ENCODE assay signal across 11 cellular contexts in genomic region chr19:45505151-45505995, GRCh38. TPM values are rescaled to one million over a fixed set of nuclear protein-coding genes. Genes with fewer than 3 reads are reported as not detected.
DNase-seq lines count a peak whose midpoint lies in the region; ATAC-seq, FAIRE-seq and TF ChIP-seq lines count a peak whose summit lies in the region.
"Had no signal": no experiment of that assay in that cellular context is flagged by ENCODE, and none has a peak within 500 bp of the region (broad histone marks: within the 10 kb centered on the region; RNA-seq: fewer than 3 reads in every experiment).

No MANE protein-coding gene starts in this region.

- POLR2A ChIA-PET in K562 (lab: Yijun Ruan, JAX), result interaction anchor here (0.7 to 2.3 kb wide), 3 partner anchors 9 to 111 kb away, joined by 3 to 5 read pairs (median 4); no protein-coding TSS in a partner anchor

- WGBS in K562 (ENCODE audit: insufficient coverage, low coverage, missing lambda C conversion rate), result 57% methylated on average over 8 of the region's 8 CpGs

- H3K4me3 Mint-ChIP-seq in IgD-negative memory B cell, result peak overlapping the region in 3 of 4 donors; percentile 71 to 96 (median 91)

- H3K9ac ChIP-seq in BLaER1 (no peak overlapping the region), K562 (ENCODE audit: insufficient read depth in 1 of 2, low read depth in 2 of 2, low read length in 2 of 2) (peak overlapping the region; percentile 87 to 95), mucosa of stomach (ENCODE audit: low read length) (peak overlapping the region; percentile 100), kidney (ENCODE audit: low read length in 2 of 2) (no peak overlapping the region)

- peaks cover 2% of the 10 kb centered on the region for H3K27me3 Mint-ChIP-seq in IgD-negative memory B cell

- intact Hi-C loops in K562 (cut with micrococcal nuclease) (loop anchor here (5.0 kb wide), 1 partner anchor 137 kb away; no protein-coding TSS in a partner anchor), kidney (cut with DNase I) (no loop called here)

- peaks cover 19 to 43% (median 41%) of the 10 kb centered on the region in 3 donors for H3K4me1 Mint-ChIP-seq in IgD-negative memory B cell

- FAIRE-seq in K562 (lab: Jason Lieb, UNC) (peak; percentile 65), kidney (lab: Jason Lieb, UNC) (no peak)
- FAIRE-seq: G401.6 had no signal

- CTCF ChIA-PET in K562 (lab: Yijun Ruan, JAX; ENCODE audit: low intra/inter-chr PET ratio), result no interaction called here

- H3K4me2 ChIP-seq in BLaER1 (peak overlapping the region; percentile 100), K562 (ENCODE audit: insufficient read depth, low read length) (peak overlapping the region; percentile 96)

- DNase-seq in K562 (ENCODE audit: extremely low read depth in 1 of 4, low spot score in 3 of 4), result peak in 1 of 4 experiments; percentile 36
- DNase-seq in kidney, result no peak
- DNase-seq in erythroblast (lab: John Stamatoyannopoulos, UW), result no peak
- DNase-seq: lower lobe of right lung had no signal

- H3K36me3 Mint-ChIP-seq in IgD-negative memory B cell, result peaks cover 3% of the 10 kb centered on the region

- TF ChIP-seq EP300 in K562 (IDR thresholded peaks at IDR 0.05; ENCODE audit: low read length), result no peak

- peaks cover 41% of the 10 kb centered on the region for H3K79me2 ChIP-seq in K562 (ENCODE audit: control insufficient read depth, insufficient read depth, low read length)

- no peaks in the 10 kb centered on the region for H3K9me3 Mint-ChIP-seq in IgD-negative memory B cell

- H3K36me3 ChIP-seq in BLaER1, result no peaks in the 10 kb centered on the region
- H3K36me3 ChIP-seq in K562 (ENCODE audit: control insufficient read depth, insufficient read depth, low read length), result peaks cover 12% of the 10 kb centered on the region; the same call in 1 of the 3 replicates
- no peaks in the 10 kb centered on the region for H3K36me3 ChIP-seq in mucosa of stomach (ENCODE audit: control insufficient read depth, insufficient read depth, low read length)
- no peaks in the 10 kb centered on the region for H3K36me3 ChIP-seq in kidney (ENCODE audit: control insufficient read depth in 1 of 2, insufficient read depth in 2 of 2, low read length in 2 of 2)

- H3K4me1 ChIP-seq in BLaER1 (peaks cover 40% of the 10 kb centered on the region), K562 (replicated peaks in 1 of 2; ENCODE audit: control insufficient read depth in 2 of 2, insufficient read depth in 2 of 2, low read length in 2 of 2) (peaks cover 26 to 52% of the 10 kb centered on the region in 2 experiments), mucosa of stomach (ENCODE audit: control insufficient read depth, insufficient read depth, low read length) (peaks cover 23% of the 10 kb centered on the region), kidney (ENCODE audit: control insufficient read depth in 1 of 2, insufficient read depth in 1 of 2, low read depth in 1 of 2, low read length in 2 of 2) (peaks cover 0 to 8% of the 10 kb centered on the region in 2 donors)

- peak overlapping the region; percentile 88 for H2AFZ ChIP-seq in K562 (ENCODE audit: low read depth, low read length)

- TF ChIP-seq RAD21 in K562 (CRISPR knock-in tag; conservative IDR thresholded peaks at IDR 0.05 in 1 of 2, IDR thresholded peaks at IDR 0.05 in 1 of 2), result no peak

- H3K9me1 ChIP-seq in K562 (ENCODE audit: control insufficient read depth, insufficient read depth, low read length), result no peaks in the 10 kb centered on the region

- no peak overlapping the region for H3K27ac ChIP-seq in BLaER1
- H3K27ac ChIP-seq in K562 (ENCODE audit: extremely low read depth, low read depth, low read length), result peak overlapping the region; percentile 98
- no peak overlapping the region for H3K27ac ChIP-seq in kidney (ENCODE audit: low read depth in 2 of 2, low read length in 2 of 2)

- peaks cover 26% of the 10 kb centered on the region for H4K20me1 ChIP-seq in BLaER1
- no peaks in the 10 kb centered on the region for H4K20me1 ChIP-seq in K562 (replicated peaks; ENCODE audit: control insufficient read depth, insufficient read depth, low read length)

- H3K27me3 ChIP-seq in BLaER1 (peaks cover 3% of the 10 kb centered on the region; the same call in 1 of the 2 replicates), K562 (ENCODE audit: control insufficient read depth in 2 of 2, insufficient read depth in 2 of 2, low read length in 2 of 2) (no peaks in the 10 kb centered on the region), mucosa of stomach (ENCODE audit: control insufficient read depth, insufficient read depth, low read length) (no peaks in the 10 kb centered on the region)

- no peak for ATAC-seq in K562
- ATAC-seq in HG03460 (IDR thresholded peaks at IDR 0.05; ENCODE audit: unreplicated experiment), result no peak
- ATAC-seq in GM18517 (IDR thresholded peaks at IDR 0.05; ENCODE audit: unreplicated experiment), result no peak

- no peaks in the 10 kb centered on the region for H3K9me3 ChIP-seq in BLaER1
- H3K9me3 ChIP-seq in K562 (replicated peaks; ENCODE audit: control insufficient read depth, insufficient read depth, low read depth, low read length), result no peaks in the 10 kb centered on the region
- no peaks in the 10 kb centered on the region for H3K9me3 ChIP-seq in mucosa of stomach (ENCODE audit: control insufficient read depth, low read length)
- no peaks in the 10 kb centered on the region for H3K9me3 ChIP-seq in kidney (ENCODE audit: control insufficient read depth in 1 of 2, low read length in 2 of 2)
- H3K9me3 ChIP-seq: lower lobe of right lung had no signal

- no TSS peak for BruUV-seq in K562 (replicated peaks; lab: Mats Ljungman, UMichigan)

- no peak for TF ChIP-seq CTCF in K562 (IDR thresholded peaks at IDR 0.05 in 2 of 3, conservative IDR thresholded peaks at IDR 0.05 in 1 of 3; ENCODE audit: insufficient read depth in 2 of 3, low read depth in 1 of 3, low read length in 3 of 3)
- TF ChIP-seq CTCF in kidney (IDR thresholded peaks at IDR 0.05; ENCODE audit: borderline replicate concordance, extremely low read depth, insufficient read depth), result no peak

- H3K4me3 ChIP-seq in BLaER1, result no peak overlapping the region
- peak overlapping the region; percentile 99; the same call in 1 of the 2 replicates for H3K4me3 ChIP-seq in K562
- no peak overlapping the region for H3K4me3 ChIP-seq in mucosa of stomach (ENCODE audit: low read length)
- no peak overlapping the region for H3K4me3 ChIP-seq in kidney (ENCODE audit: low read length in 2 of 2)

- no peak for TF ChIP-seq POLR2A in K562 (conservative IDR thresholded peaks at IDR 0.05)
- no peak for TF ChIP-seq POLR2A in erythroblast (IDR thresholded peaks at IDR 0.05; ENCODE audit: low read length)

- in situ Hi-C loops in K562 (cut with MboI), result no loop called here

- peak overlapping the region; percentile 73 to 99 (median 86) for H3K27ac Mint-ChIP-seq in IgD-negative memory B cell

RNA-seq across cellular contexts. Expression of gene VASP, which starts 1.9 kb away (rescaled TPM):
- polyA plus RNA-seq in IgD-negative memory B cell (111 TPM), K562 (2011; rRNA removed) (92.0 and 102 TPM in 2 replicates), K562 (2014; fragmentation: Illumina TruSeq; extraction: Trizol) (169 and 182 TPM in 2 replicates), K562 (2014; fragmentation: Nextera tagmentation; extraction: Ambion mirVana) (10 to 100 TPM; 16.7 to 22.6 TPM), K562 (2014; rRNA removed) (148 and 251 TPM in 2 replicates), kidney (ENCODE audit: insufficient read depth, low read depth, low replicate concordance) (36.3 TPM)
- total RNA-seq in K562 (2011; cell fraction: chromatin; rRNA removed; ENCODE audit: low replicate concordance), result 123 and 279 TPM in 2 replicates
- 127 and 148 TPM in 2 replicates for total RNA-seq in K562 (2011; cell fraction: nucleolus; rRNA removed)
- total RNA-seq in K562 (2011; cell fraction: nucleoplasm; rRNA removed), result 106 and 127 TPM in 2 replicates
- total RNA-seq in K562 (2014; rRNA removed) (207 and 522 TPM in 2 replicates), K562 (2014; rRNA removed; fragmentation: Illumina TruSeq; extraction: Trizol) (98.6 and 104 TPM in 2 replicates), K562 (2015; rRNA removed; fragmentation: Illumina TruSeq; extraction: Trizol) (112 and 114 TPM in 2 replicates), K562 (2021) (248 and 261 TPM in 2 replicates), kidney (105 TPM)
- 80.7 and 337 TPM in 2 replicates for polyA plus RNA-seq in K562 (2011; cell fraction: cytosol; rRNA removed)
- polyA plus RNA-seq in K562 (2011; cell fraction: nucleus; rRNA removed), result 119 and 149 TPM in 2 replicates
- polyA plus RNA-seq in K562 (2012), result 109 and 183 TPM in 2 replicates
- 55.1 and 66.5 TPM in 2 replicates for polyA minus RNA-seq in K562 (2011; rRNA and poly(A)+ RNA removed)
- polyA minus RNA-seq in K562 (2011; cell fraction: cytosol; rRNA and poly(A)+ RNA removed), result 131 and 134 TPM in 2 replicates
- 72.3 and 93.4 TPM in 2 replicates for polyA minus RNA-seq in K562 (2011; cell fraction: nucleus; rRNA and poly(A)+ RNA removed)

RNA-seq across cellular contexts. Expression of gene PPM1N, which starts 7.1 kb away (rescaled TPM):
- 4.0 TPM for polyA plus RNA-seq in IgD-negative memory B cell
- total RNA-seq in K562 (2011; cell fraction: chromatin; rRNA removed; ENCODE audit: low replicate concordance), result 2.8 and 3.4 TPM in 2 replicates
- total RNA-seq in K562 (2011; cell fraction: nucleolus; rRNA removed), result 3.5 and 5.0 TPM in 2 replicates
- total RNA-seq in K562 (2011; cell fraction: nucleoplasm; rRNA removed), result 2.3 and 3.4 TPM in 2 replicates
- 6.2 and 8.7 TPM in 2 replicates for total RNA-seq in K562 (2014; rRNA removed)
- 5.4 and 6.1 TPM in 2 replicates for total RNA-seq in K562 (2014; rRNA removed; fragmentation: Illumina TruSeq; extraction: Trizol)
- total RNA-seq in K562 (2015; rRNA removed; fragmentation: Illumina TruSeq; extraction: Trizol), result 6.0 and 6.5 TPM in 2 replicates
- total RNA-seq in K562 (2021), result 6.4 and 7.6 TPM in 2 replicates
- 4.5 and 7.8 TPM in 2 replicates for polyA plus RNA-seq in K562 (2011; rRNA removed)
- polyA plus RNA-seq in K562 (2011; cell fraction: cytosol; rRNA removed), result 7.5 and 9.8 TPM in 2 replicates
- 7.9 and 8.8 TPM in 2 replicates for polyA plus RNA-seq in K562 (2011; cell fraction: nucleus; rRNA removed)
- 9.6 and 13.5 TPM in 2 replicates for polyA plus RNA-seq in K562 (2012)
- polyA plus RNA-seq in K562 (2014; fragmentation: Illumina TruSeq; extraction: Trizol), result 8.5 and 10.4 TPM in 2 replicates
- 10 to 100 TPM; 13.0 to 15.6 TPM for polyA plus RNA-seq in K562 (2014; fragmentation: Nextera tagmentation; extraction: Ambion mirVana)
- polyA plus RNA-seq in K562 (2014; rRNA removed), result 14.0 and 15.7 TPM in 2 replicates
- polyA minus RNA-seq in K562 (2011; rRNA and poly(A)+ RNA removed), result 1.2 and 1.8 TPM in 2 replicates
- 1.1 and 1.3 TPM in 2 replicates for polyA minus RNA-seq in K562 (2011; cell fraction: cytosol; rRNA and poly(A)+ RNA removed)
- polyA minus RNA-seq in K562 (2011; cell fraction: nucleus; rRNA and poly(A)+ RNA removed), result 1.5 and 1.8 TPM in 2 replicates
- total RNA-seq in kidney, result 2.2 TPM
- polyA plus RNA-seq in kidney (ENCODE audit: insufficient read depth, low read depth, low replicate concordance), result 0.69 TPM
- total RNA-seq: cerebellum had no signal

RNA-seq across cellular contexts. Expression of gene RTN2, which starts 8.5 kb away (rescaled TPM):
- polyA plus RNA-seq in IgD-negative memory B cell (0.71 TPM), K562 (2011; rRNA removed) (14.1 and 23.1 TPM in 2 replicates), K562 (2014; fragmentation: Illumina TruSeq; extraction: Trizol) (18.6 and 23.7 TPM in 2 replicates), K562 (2014; fragmentation: Nextera tagmentation; extraction: Ambion mirVana) (under 1 TPM; 0.53 to 0.69 TPM), K562 (2014; rRNA removed) (12.3 and 18.7 TPM in 2 replicates), kidney (ENCODE audit: insufficient read depth, low read depth, low replicate concordance) (8.2 TPM)
- 9.6 and 30.7 TPM in 2 replicates for total RNA-seq in K562 (2011; cell fraction: chromatin; rRNA removed; ENCODE audit: low replicate concordance)
- 33.3 and 36.9 TPM in 2 replicates for total RNA-seq in K562 (2011; cell fraction: nucleolus; rRNA removed)
- 17.6 and 21.3 TPM in 2 replicates for total RNA-seq in K562 (2011; cell fraction: nucleoplasm; rRNA removed)
- total RNA-seq in K562 (2014; rRNA removed) (9.3 and 20.1 TPM in 2 replicates), K562 (2014; rRNA removed; fragmentation: Illumina TruSeq; extraction: Trizol) (6.9 and 7.2 TPM in 2 replicates), K562 (2015; rRNA removed; fragmentation: Illumina TruSeq; extraction: Trizol) (7.2 and 8.3 TPM in 2 replicates), K562 (2021) (21.4 and 24.3 TPM in 2 replicates), kidney (7.3 TPM)
- 28.2 and 40.0 TPM in 2 replicates for polyA plus RNA-seq in K562 (2011; cell fraction: cytosol; rRNA removed)
- 19.8 and 28.9 TPM in 2 replicates for polyA plus RNA-seq in K562 (2011; cell fraction: nucleus; rRNA removed)
- polyA plus RNA-seq in K562 (2012), result 30.4 and 54.3 TPM in 2 replicates
- 7.4 and 8.3 TPM in 2 replicates for polyA minus RNA-seq in K562 (2011; rRNA and poly(A)+ RNA removed)
- polyA minus RNA-seq in K562 (2011; cell fraction: cytosol; rRNA and poly(A)+ RNA removed), result 20.7 and 22.8 TPM in 2 replicates
- polyA minus RNA-seq in K562 (2011; cell fraction: nucleus; rRNA and poly(A)+ RNA removed), result 9.0 and 16.4 TPM in 2 replicates

RNA-seq across cellular contexts. Expression of gene FOSB, which starts 37.6 kb away (rescaled TPM):
- polyA plus RNA-seq in IgD-negative memory B cell (48.1 TPM), K562 (2011; rRNA removed) (0.25 and 0.27 TPM in 2 replicates), K562 (2014; fragmentation: Illumina TruSeq; extraction: Trizol) (1.2 and 1.4 TPM in 2 replicates), K562 (2014; fragmentation: Nextera tagmentation; extraction: Ambion mirVana) (under 1 TPM; 0.11 to 0.30 TPM), K562 (2014; rRNA removed) (0.93 and 2.9 TPM in 2 replicates), kidney (ENCODE audit: insufficient read depth, low read depth, low replicate concordance) (0.73 TPM)
- 2.1 and 8.8 TPM in 2 replicates for total RNA-seq in K562 (2011; cell fraction: chromatin; rRNA removed; ENCODE audit: low replicate concordance)
- 4.2 and 6.7 TPM in 2 replicates for total RNA-seq in K562 (2011; cell fraction: nucleolus; rRNA removed)
- 3.9 and 4.5 TPM in 2 replicates for total RNA-seq in K562 (2011; cell fraction: nucleoplasm; rRNA removed)
- total RNA-seq in K562 (2014; rRNA removed) (1.2 and 1.6 TPM in 2 replicates), K562 (2014; rRNA removed; fragmentation: Illumina TruSeq; extraction: Trizol) (0.73 TPM in 2 replicates), K562 (2015; rRNA removed; fragmentation: Illumina TruSeq; extraction: Trizol) (0.18 and 0.26 TPM in 2 replicates), K562 (2021) (2.4 and 2.7 TPM in 2 replicates), kidney (0.98 TPM)
- 0.32 and 0.52 TPM in 2 replicates for polyA plus RNA-seq in K562 (2011; cell fraction: cytosol; rRNA removed)
- polyA plus RNA-seq in K562 (2011; cell fraction: nucleus; rRNA removed), result 1.8 and 3.8 TPM in 2 replicates
- 0.76 and 1.3 TPM in 2 replicates for polyA plus RNA-seq in K562 (2012)
- 0.54 and 0.77 TPM in 2 replicates for polyA minus RNA-seq in K562 (2011; rRNA and poly(A)+ RNA removed)
- polyA minus RNA-seq in K562 (2011; cell fraction: cytosol; rRNA and poly(A)+ RNA removed), result 0.55 and 0.76 TPM in 2 replicates
- polyA minus RNA-seq in K562 (2011; cell fraction: nucleus; rRNA and poly(A)+ RNA removed), result 2.8 and 3.6 TPM in 2 replicates

Comparison
In these comparisons a context has a peak if more than half of its experiments do, and no peak if none do; other contexts are left out.
1. H3K9ac ChIP-seq: peak in K562 (2 of 2) and mucosa of stomach (single experiment); none in BLaER1 (single experiment) and kidney (0 of 2).